Comparison of ENCODE assay signal across 1 cellular context in the genomic region with DNA sequence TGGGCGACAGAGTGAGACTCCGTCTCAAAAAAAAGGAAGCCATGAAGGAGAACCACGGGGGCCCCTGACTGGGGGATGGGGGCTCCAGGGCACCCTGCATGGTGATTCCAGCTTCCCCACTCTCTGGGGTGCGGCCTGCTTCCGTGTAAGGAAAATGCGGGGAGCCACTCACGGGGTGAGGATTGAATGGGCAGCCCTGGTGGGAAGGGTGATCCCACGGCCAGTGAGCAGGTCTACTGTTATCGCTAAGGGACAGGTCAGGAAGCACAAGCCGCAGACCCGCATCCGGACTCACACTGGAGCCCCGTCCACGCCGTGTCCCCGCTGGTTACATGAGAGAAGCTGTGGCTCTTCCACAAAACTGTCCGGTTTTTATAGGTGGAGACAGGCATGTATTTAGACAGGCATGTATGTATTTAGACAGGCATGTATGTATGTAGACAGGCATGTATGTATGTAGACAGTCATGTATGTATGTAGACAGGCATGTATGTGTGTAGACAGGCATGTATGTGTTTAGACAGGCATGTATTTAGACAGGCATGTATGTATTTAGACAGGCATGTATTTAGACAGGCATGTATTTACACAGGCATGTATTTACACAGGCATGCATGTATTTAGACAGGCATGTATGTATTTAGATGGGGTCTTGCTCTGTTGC.
TF ChIP-seq lines count a peak whose summit lies in the region.

No MANE protein-coding gene starts in this region.

TF ChIP-seq in K562, 482 proteins besides CTCF, POLR2A, EP300 and RAD21:
- peak; percentile 58 for TF ChIP-seq TCF3 (CRISPR knock-in tag; IDR thresholded peaks at IDR 0.05)
- peak; percentile 35; the same call in 1 of the 2 replicates for TF ChIP-seq ETV5 (CRISPR knock-in tag; IDR thresholded peaks at IDR 0.05; ENCODE audit: low read depth)
- no peak for TF ChIP-seq SLC30A9 (CRISPR knock-in tag; IDR thresholded peaks at IDR 0.05)
- TF ChIP-seq ZNF764 (CRISPR knock-in tag; IDR thresholded peaks at IDR 0.05; ENCODE audit: low read depth) = no peak
- TF ChIP-seq, protein P1, sequence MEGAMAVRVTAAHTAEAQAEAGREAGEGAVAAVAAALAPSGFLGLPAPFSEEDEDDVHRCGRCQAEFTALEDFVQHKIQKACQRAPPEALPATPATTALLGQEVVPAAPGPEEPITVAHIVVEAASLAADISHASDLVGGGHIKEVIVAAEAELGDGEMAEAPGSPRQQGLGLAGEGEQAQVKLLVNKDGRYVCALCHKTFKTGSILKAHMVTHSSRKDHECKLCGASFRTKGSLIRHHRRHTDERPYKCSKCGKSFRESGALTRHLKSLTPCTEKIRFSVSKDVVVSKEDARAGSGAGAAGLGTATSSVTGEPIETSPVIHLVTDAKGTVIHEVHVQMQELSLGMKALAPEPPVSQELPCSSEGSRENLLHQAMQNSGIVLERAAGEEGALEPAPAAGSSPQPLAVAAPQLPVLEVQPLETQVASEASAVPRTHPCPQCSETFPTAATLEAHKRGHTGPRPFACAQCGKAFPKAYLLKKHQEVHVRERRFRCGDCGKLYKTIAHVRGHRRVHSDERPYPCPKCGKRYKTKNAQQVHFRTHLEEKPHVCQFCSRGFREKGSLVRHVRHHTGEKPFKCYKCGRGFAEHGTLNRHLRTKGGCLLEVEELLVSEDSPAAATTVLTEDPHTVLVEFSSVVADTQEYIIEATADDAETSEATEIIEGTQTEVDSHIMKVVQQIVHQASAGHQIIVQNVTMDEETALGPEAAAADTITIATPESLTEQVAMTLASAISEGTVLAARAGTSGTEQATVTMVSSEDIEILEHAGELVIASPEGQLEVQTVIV (CRISPR knock-in tag; IDR thresholded peaks at IDR 0.05; ENCODE audit: borderline replicate concordance) = no peak
- TF ChIP-seq, protein P2, sequence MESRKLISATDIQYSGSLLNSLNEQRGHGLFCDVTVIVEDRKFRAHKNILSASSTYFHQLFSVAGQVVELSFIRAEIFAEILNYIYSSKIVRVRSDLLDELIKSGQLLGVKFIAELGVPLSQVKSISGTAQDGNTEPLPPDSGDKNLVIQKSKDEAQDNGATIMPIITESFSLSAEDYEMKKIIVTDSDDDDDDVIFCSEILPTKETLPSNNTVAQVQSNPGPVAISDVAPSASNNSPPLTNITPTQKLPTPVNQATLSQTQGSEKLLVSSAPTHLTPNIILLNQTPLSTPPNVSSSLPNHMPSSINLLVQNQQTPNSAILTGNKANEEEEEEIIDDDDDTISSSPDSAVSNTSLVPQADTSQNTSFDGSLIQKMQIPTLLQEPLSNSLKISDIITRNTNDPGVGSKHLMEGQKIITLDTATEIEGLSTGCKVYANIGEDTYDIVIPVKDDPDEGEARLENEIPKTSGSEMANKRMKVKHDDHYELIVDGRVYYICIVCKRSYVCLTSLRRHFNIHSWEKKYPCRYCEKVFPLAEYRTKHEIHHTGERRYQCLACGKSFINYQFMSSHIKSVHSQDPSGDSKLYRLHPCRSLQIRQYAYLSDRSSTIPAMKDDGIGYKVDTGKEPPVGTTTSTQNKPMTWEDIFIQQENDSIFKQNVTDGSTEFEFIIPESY (CRISPR knock-in tag; IDR thresholded peaks at IDR 0.05) = peak; percentile 22; the same call in 1 of the 2 replicates
- TF ChIP-seq ZNF232 (CRISPR knock-in tag; IDR thresholded peaks at IDR 0.05) = no peak
- TF ChIP-seq ZNF57 (CRISPR knock-in tag; IDR thresholded peaks at IDR 0.05) = no peak
- TF ChIP-seq SREBF2 (CRISPR knock-in tag; IDR thresholded peaks at IDR 0.05) = no peak
- no peak for TF ChIP-seq RNF2 (IDR thresholded peaks at IDR 0.05)
- TF ChIP-seq CBFB (CRISPR knock-in tag; IDR thresholded peaks at IDR 0.05) = no peak
- TF ChIP-seq, protein P3, sequence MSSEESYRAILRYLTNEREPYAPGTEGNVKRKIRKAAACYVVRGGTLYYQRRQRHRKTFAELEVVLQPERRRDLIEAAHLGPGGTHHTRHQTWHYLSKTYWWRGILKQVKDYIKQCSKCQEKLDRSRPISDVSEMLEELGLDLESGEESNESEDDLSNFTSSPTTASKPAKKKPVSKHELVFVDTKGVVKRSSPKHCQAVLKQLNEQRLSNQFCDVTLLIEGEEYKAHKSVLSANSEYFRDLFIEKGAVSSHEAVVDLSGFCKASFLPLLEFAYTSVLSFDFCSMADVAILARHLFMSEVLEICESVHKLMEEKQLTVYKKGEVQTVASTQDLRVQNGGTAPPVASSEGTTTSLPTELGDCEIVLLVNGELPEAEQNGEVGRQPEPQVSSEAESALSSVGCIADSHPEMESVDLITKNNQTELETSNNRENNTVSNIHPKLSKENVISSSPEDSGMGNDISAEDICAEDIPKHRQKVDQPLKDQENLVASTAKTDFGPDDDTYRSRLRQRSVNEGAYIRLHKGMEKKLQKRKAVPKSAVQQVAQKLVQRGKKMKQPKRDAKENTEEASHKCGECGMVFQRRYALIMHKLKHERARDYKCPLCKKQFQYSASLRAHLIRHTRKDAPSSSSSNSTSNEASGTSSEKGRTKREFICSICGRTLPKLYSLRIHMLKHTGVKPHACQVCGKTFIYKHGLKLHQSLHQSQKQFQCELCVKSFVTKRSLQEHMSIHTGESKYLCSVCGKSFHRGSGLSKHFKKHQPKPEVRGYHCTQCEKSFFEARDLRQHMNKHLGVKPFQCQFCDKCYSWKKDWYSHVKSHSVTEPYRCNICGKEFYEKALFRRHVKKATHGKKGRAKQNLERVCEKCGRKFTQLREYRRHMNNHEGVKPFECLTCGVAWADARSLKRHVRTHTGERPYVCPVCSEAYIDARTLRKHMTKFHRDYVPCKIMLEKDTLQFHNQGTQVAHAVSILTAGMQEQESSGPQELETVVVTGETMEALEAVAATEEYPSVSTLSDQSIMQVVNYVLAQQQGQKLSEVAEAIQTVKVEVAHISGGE (CRISPR knock-in tag; IDR thresholded peaks at IDR 0.05) = no peak
- no peak for TF ChIP-seq ZNF717 (CRISPR knock-in tag; IDR thresholded peaks at IDR 0.05)
- no peak for TF ChIP-seq SMARCA5 (IDR thresholded peaks at IDR 0.05)
- TF ChIP-seq ZNF589 (CRISPR knock-in tag; IDR thresholded peaks at IDR 0.05; ENCODE audit: low read depth) = no peak
- no peak for TF ChIP-seq JUNB (CRISPR knock-in tag; conservative IDR thresholded peaks at IDR 0.05)
